20 cellular contexts compared by ENCODE assay signal in the genomic region with DNA sequence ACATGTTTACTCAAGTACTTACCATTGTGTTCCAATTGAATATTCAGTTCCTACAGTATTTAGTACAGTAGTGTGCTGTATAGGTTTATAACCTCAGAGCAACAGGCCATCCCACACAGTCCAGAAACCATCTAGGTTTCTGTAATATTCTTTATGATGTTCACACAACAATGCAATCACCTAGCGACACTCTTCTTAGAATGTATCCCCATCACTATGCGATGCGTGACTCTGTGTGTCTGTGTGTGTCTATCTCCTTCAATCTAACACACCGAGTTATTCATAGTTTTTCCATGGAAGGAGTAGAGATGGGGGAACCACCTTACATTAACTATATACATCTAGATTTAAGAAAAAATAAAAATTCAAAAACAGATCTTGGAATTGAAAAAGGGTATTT.
"Had no signal": no experiment of that assay in that cellular context is flagged by ENCODE, and none has a peak within 500 bp of the region (broad histone marks: within the 10 kb centered on the region; RNA-seq: fewer than 3 reads in every experiment).

No MANE protein-coding gene starts in this region.

- H3K9me3 Mint-ChIP-seq: T-cell had no signal

- DNase-seq: KBM-7; MV-4-11; NCI-H1048; NCI-H1436; NCI-H187; NCI-H2029; NCI-H2081 treated with DMSO at 0.1 percent for 48 hours; NCI-H2171; NCI-H226; NCI-H446; NCI-H524; NCI-H526 treated with DMSO at 0.1 percent for 48 hours; NCI-H748 treated with DMSO at 0.1 percent for 48 hours; NK-92 treated with Interleukin-12 subunit alpha and Interleukin-12 subunit beta, amount 100 ng/mL, for 24 hours; PC-3; SHP77; SK-N-SH; SW 1271; T-cell had no signal

- H3K27ac Mint-ChIP-seq: T-cell had no signal

- ATAC-seq: Panc1, PC-3, T-cell had no signal
